Comparison of ENCODE assay signal across 8 cellular contexts in genomic region chr14:91510171-91511013, GRCh38. TPM values are rescaled to one million over a fixed set of nuclear protein-coding genes. Genes with fewer than 3 reads are reported as not detected.
DNase-seq lines count a peak whose midpoint lies in the region; ATAC-seq, FAIRE-seq and TF ChIP-seq lines count a peak whose summit lies in the region.

PPP4R3A (minus strand) TSS chr14:91510310; CDS start chr14:91509647, 663 bp downstream.

- peak within 1 kb of the TSS; percentile 98 for H3K27ac ChIP-seq in keratinocyte (ENCODE audit: control insufficient read depth, insufficient read depth, low read length)

- peak; percentile 79 for ATAC-seq in GM19035 (IDR thresholded peaks at IDR 0.05; ENCODE audit: unreplicated experiment)
- ATAC-seq in HG03354 (IDR thresholded peaks at IDR 0.05; ENCODE audit: poor library complexity, severe bottlenecking, unreplicated experiment): peak; percentile 85
- peak; percentile 89 to 90 for ATAC-seq in activated CD4-positive, CD25-positive, alpha-beta regulatory T cell treated with anti-CD3 and anti-CD28 coated beads, Interleukin-2, amount 50 U/mL, for 24 hours

- H3K9me3 ChIP-seq in keratinocyte (ENCODE audit: control insufficient read depth, low read depth, low read length): no peaks in the 10 kb centered on the region

- FAIRE-seq in keratinocyte (lab: Jason Lieb, UNC): no peak

- peak; percentile 96 for DNase-seq in AG09319 (ENCODE audit: extremely low read depth, low read depth)
- DNase-seq in NCI-H446 treated with DMSO at 0.1 percent for 48 hours (lab: John Stamatoyannopoulos, UW): peak; percentile 94
- DNase-seq in cerebellar cortex (ENCODE audit: low spot score): peak; percentile 94
- DNase-seq in keratinocyte (ENCODE audit: low read depth, low spot score): peak; percentile 61
- DNase-seq in stimulated activated CD4-positive, alpha-beta T cell treated with anti-CD3 and anti-CD28 coated beads, Interleukin-15, amount 100 ng/mL, for 1 hour (ENCODE audit: low read depth in 1 of 2, low spot score in 1 of 2): peak; percentile 82 to 89

- TF ChIP-seq CTCF in AG09319 (IDR thresholded peaks at IDR 0.05; ENCODE audit: low read depth, low read length) (no peak), keratinocyte (optimal IDR thresholded peaks at IDR 0.05 in 1 of 3, IDR thresholded peaks at IDR 0.05 in 1 of 3, conservative IDR thresholded peaks at IDR 0.05 in 1 of 3; ENCODE audit: extremely low read depth in 1 of 3, insufficient read depth in 2 of 3, low read length in 3 of 3) (peak in 1 of 3 experiments; percentile 5)

- peak within 1 kb of the TSS; percentile 91 for H3K4me2 ChIP-seq in keratinocyte (ENCODE audit: control insufficient read depth, extremely low read depth, insufficient read depth, low read depth, low read length)

- H3K4me1 ChIP-seq in keratinocyte (ENCODE audit: control insufficient read depth, extremely low read depth, insufficient read depth, low read length): peaks cover 5% of the 10 kb centered on the region

- peak within 1 kb of the TSS; percentile 97 for H3K9ac ChIP-seq in keratinocyte (ENCODE audit: control insufficient read depth, extremely low read depth, insufficient read depth, low read length)

- peak within 1 kb of the TSS; percentile 75 for H2AFZ ChIP-seq in keratinocyte (ENCODE audit: control insufficient read depth, low read length)

- H3K27me3 ChIP-seq in keratinocyte (ENCODE audit: control insufficient read depth, extremely low read depth, insufficient read depth, low read length): no peaks in the 10 kb centered on the region

- dilution Hi-C loops in keratinocyte (cut with MboI; ENCODE audit: extremely low pct_ligation_motif_present, low sequenced_read_pairs): no loop called here

- H3K36me3 ChIP-seq in keratinocyte (ENCODE audit: control insufficient read depth in 2 of 2, extremely low read depth in 1 of 2, insufficient read depth in 2 of 2, low read length in 2 of 2): peaks cover 0 to 3% of the 10 kb centered on the region in 2 experiments

- no peaks in the 10 kb centered on the region for H3K9me1 ChIP-seq in keratinocyte (ENCODE audit: control insufficient read depth, extremely low read depth, insufficient read depth, low read length)

- peaks cover 43% of the 10 kb centered on the region for H3K79me2 ChIP-seq in keratinocyte (ENCODE audit: control insufficient read depth, insufficient read depth, low read length)

- H3K4me3 ChIP-seq in keratinocyte (ENCODE audit: control insufficient read depth in 2 of 3, extremely low read depth in 1 of 3, insufficient read depth in 2 of 3, low read depth in 1 of 3, low read length in 3 of 3): peak within 1 kb of the TSS; percentile 59 to 90 (median 89)

- peaks cover 14% of the 10 kb centered on the region for H4K20me1 ChIP-seq in keratinocyte (ENCODE audit: control insufficient read depth, extremely low read depth, insufficient read depth, low read length)

RNA-seq across cellular contexts. Expression of gene PPP4R3A, which starts in this region (rescaled TPM):
- 33.2 to 53.8 TPM (median 50.1 TPM) in 3 replicates for polyA plus RNA-seq in keratinocyte
- 173 TPM for polyA plus RNA-seq in keratinocyte (2011; ENCODE audit: low read depth)
- 27.9 and 45.9 TPM in 2 replicates for polyA plus RNA-seq in keratinocyte (2011; cell fraction: cytosol; rRNA removed)
- polyA plus RNA-seq in keratinocyte (2011; cell fraction: nucleus; rRNA removed): 67.8 and 95.1 TPM in 2 replicates
- polyA plus RNA-seq in keratinocyte (2012; ENCODE audit: low replicate concordance): 38.1 and 60.6 TPM in 2 replicates
- polyA minus RNA-seq in keratinocyte: 10.0 to 49.3 TPM (median 17.3 TPM) in 3 replicates
- 25.1 TPM for polyA minus RNA-seq in keratinocyte (2011; cell fraction: cytosol; rRNA and poly(A)+ RNA removed)
- polyA minus RNA-seq in keratinocyte (2011; cell fraction: nucleus; rRNA and poly(A)+ RNA removed): 33.0 and 54.9 TPM in 2 replicates

Comparison
In these comparisons a context has a peak if more than half of its experiments do, and no peak if none do; other contexts are left out.
1. Peak in every context shown above with its lines: DNase-seq, ATAC-seq, H3K4me3 ChIP-seq and H3K27ac ChIP-seq.